Comparison of ENCODE assay signal across 8 cellular contexts in genomic region chr16:30409125-30410060, GRCh38. TPM values are rescaled to one million over a fixed set of nuclear protein-coding genes. Genes with fewer than 3 reads are reported as not detected.
DNase-seq lines count a peak whose midpoint lies in the region; FAIRE-seq and TF ChIP-seq lines count a peak whose summit lies in the region.

No MANE protein-coding gene starts in this region.

- no peak overlapping the region for H2AFZ ChIP-seq in MM.1S (ENCODE audit: low read length)

- H3K4me2 ChIP-seq in MM.1S (ENCODE audit: low read depth, low read length), result peak overlapping the region; percentile 12; the same call in 1 of the 2 replicates

- 0 out of 2 replicates have a peak, but pooled peaks cover 4% of the 10 kb centered on the region for H3K36me3 ChIP-seq in MM.1S (replicated peaks; ENCODE audit: insufficient read depth, low read length)
- peaks cover 13% of the 10 kb centered on the region in 2 donors for H3K36me3 ChIP-seq in stomach smooth muscle (ENCODE audit: control insufficient read depth in 2 of 2, insufficient read depth in 2 of 2, low read length in 2 of 2)

- H3K9me2 ChIP-seq in MM.1S (replicated peaks; ENCODE audit: insufficient read depth, low read length), result no peaks in the 10 kb centered on the region

- no peaks in the 10 kb centered on the region for H3K9me3 ChIP-seq in MM.1S (replicated peaks; ENCODE audit: insufficient read depth, low read length)
- no peaks in the 10 kb centered on the region for H3K9me3 ChIP-seq in stomach smooth muscle (ENCODE audit: control insufficient read depth in 2 of 2, low read length in 2 of 2)

- H3K4me1 ChIP-seq in MM.1S (ENCODE audit: low read length) (peaks cover 16% of the 10 kb centered on the region), stomach smooth muscle (ENCODE audit: control insufficient read depth, insufficient read depth, low read length) (peaks cover 27% of the 10 kb centered on the region)

- H3K4me3 ChIP-seq in AG04449 (ENCODE audit: low read depth, low read length) (no peak overlapping the region), MM.1S (ENCODE audit: low read length) (no peak overlapping the region), fibroblast of villous mesenchyme (ENCODE audit: low read depth, low read length) (no peak overlapping the region), stomach smooth muscle (ENCODE audit: low read length in 2 of 2) (peak overlapping the region in 1 of 2 donors; percentile 47)

- H3K27ac ChIP-seq in MM.1S (ENCODE audit: low read length), result no peak overlapping the region
- no peak overlapping the region for H3K27ac ChIP-seq in stomach smooth muscle (ENCODE audit: low read length)

- no peaks in the 10 kb centered on the region for H4K20me1 ChIP-seq in MM.1S (ENCODE audit: insufficient read depth, low read length)

- CTCF ChIA-PET in AG04449 (lab: Yijun Ruan, JAX), result interaction anchor here (0.5 to 7.5 kb wide), 45 partner anchors 10 to 367 kb away, joined by 3 to 94 read pairs (median 3); partner anchors contain the start of genes CD2BP2, DCTPP1, FBRS and SEPHS2

- H3K27me3 ChIP-seq in MM.1S (replicated peaks; ENCODE audit: insufficient read depth, low read length), result no peaks in the 10 kb centered on the region
- H3K27me3 ChIP-seq in stomach smooth muscle (ENCODE audit: control insufficient read depth in 1 of 2, insufficient read depth in 2 of 2, low read length in 2 of 2), result no peaks in the 10 kb centered on the region

- peak; percentile 96 for TF ChIP-seq CTCF in AG04449 (IDR thresholded peaks at IDR 0.05; ENCODE audit: insufficient read depth, low read length, missing control alignments)
- TF ChIP-seq CTCF in MM.1S (IDR thresholded peaks at IDR 0.05; ENCODE audit: low read length), result peak; percentile 91
- TF ChIP-seq CTCF in fibroblast of villous mesenchyme (IDR thresholded peaks at IDR 0.05; ENCODE audit: insufficient read depth, low read depth, low read length), result peak; percentile 95

- H3K9ac ChIP-seq in MM.1S (ENCODE audit: low read length), result no peak overlapping the region
- peak overlapping the region; percentile 7 to 36 for H3K9ac ChIP-seq in stomach smooth muscle (ENCODE audit: low read length in 2 of 2)

- DNase-seq in AG04449 (ENCODE audit: low read depth, low spot score) (peak; percentile 24), GM19239 (ENCODE audit: insufficient read length, low spot score) (peak; percentile 83), MM.1S (peak; percentile 85), SIG-M5 treated with dmso at 0.1 percent for 504 hours (lab: John Stamatoyannopoulos, UW; ENCODE audit: unreplicated experiment) (peak; percentile 85), fibroblast of villous mesenchyme (ENCODE audit: low read depth) (peak; percentile 87), nucleus accumbens (lab: John Stamatoyannopoulos, UW) (peak in 53 of 56 donors; percentile 23 to 94 (median 79))
- DNase-seq in activated effector memory CD4-positive, alpha-beta T cell treated with anti-CD3 and anti-CD28 coated beads, Interleukin-2, amount 50 U/mL, for 16 hours, result peak; percentile 98

- POLR2A ChIA-PET in AG04449 (lab: Yijun Ruan, JAX), result interaction anchor here (0.6 to 1.0 kb wide), 5 partner anchors 8 to 249 kb away, joined by 3 to 7 read pairs (median 4); partner anchors contain the start of gene FBRS

- H3K79me2 ChIP-seq in MM.1S (ENCODE audit: low read length), result peaks cover 25% of the 10 kb centered on the region

- peak; percentile 89 for FAIRE-seq in GM19239 (lab: Jason Lieb, UNC)

- no peaks in the 10 kb centered on the region for H3F3A ChIP-seq in MM.1S (ENCODE audit: insufficient read depth, low read length)

RNA-seq across cellular contexts. Expression of gene ZNF771, which starts 2.0 kb away (rescaled TPM):
- total RNA-seq in fibroblast of villous mesenchyme, result 9.5 and 10.0 TPM in 2 replicates

RNA-seq across cellular contexts. Expression of gene ZNF48, which starts 14.2 kb away (rescaled TPM):
- total RNA-seq in fibroblast of villous mesenchyme, result 10.4 and 12.6 TPM in 2 replicates

RNA-seq across cellular contexts. Expression of gene DCTPP1, which starts 20.4 kb away (rescaled TPM):
- total RNA-seq in fibroblast of villous mesenchyme, result 12.9 and 18.6 TPM in 2 replicates

RNA-seq across cellular contexts. Expression of gene SEPTIN1, which starts 27.0 kb away (rescaled TPM):
- total RNA-seq in fibroblast of villous mesenchyme, result 0.43 TPM in 1 of 2 replicates, not detected in the other

RNA-seq across cellular contexts. Expression of gene MYL11, which starts 34.8 kb away (rescaled TPM):
- total RNA-seq in fibroblast of villous mesenchyme, result not detected in 2 replicates

Comparison
In these comparisons a context has a peak if more than half of its experiments do, and no peak if none do; other contexts are left out.
1. DNase-seq: peak in every context shown above with its lines; median percentile 98 in activated effector memory CD4-positive, alpha-beta T cell treated with anti-CD3 and anti-CD28 coated beads, Interleukin-2, amount 50 U/mL, for 16 hours; 87 in fibroblast of villous mesenchyme; 85 in MM.1S; 85 in SIG-M5 treated with dmso at 0.1 percent for 504 hours; 83 in GM19239; 79 in nucleus accumbens; 24 in AG04449.